7 cellular contexts compared by ENCODE assay signal in genomic region chr19:40612831-40613668, GRCh38. TPM values are rescaled to one million over a fixed set of nuclear protein-coding genes. Genes with fewer than 3 reads are reported as not detected.
A peak's percentile ranks its signal among the peaks of the same experiment; 100 is the strongest.
DNase-seq lines count a peak whose midpoint lies in the region; ATAC-seq and TF ChIP-seq lines count a peak whose summit lies in the region.

No MANE protein-coding gene starts in this region.

- H3K4me3 ChIP-seq in SJSA1: peak overlapping the region; percentile 48

- no peaks in the 10 kb centered on the region for H3K9me3 Mint-ChIP-seq in activated naive CD8-positive, alpha-beta T cell treated with anti-CD3 and anti-CD28 coated beads, Interleukin-2, amount 10 ng/mL, durations not matched to agents 7 days and 5 days
- H3K9me3 Mint-ChIP-seq in immature natural killer cell: no peaks in the 10 kb centered on the region

- no peaks in the 10 kb centered on the region for H3K9me3 ChIP-seq in SJSA1 (replicated peaks)

- H3K4me1 ChIP-seq in SJSA1 (replicated peaks): peaks cover 27% of the 10 kb centered on the region

- POLR2A ChIA-PET in activated naive CD8-positive, alpha-beta T cell treated with anti-CD3 and anti-CD28 coated beads, Interleukin-2, amount 10 ng/mL, durations not matched to agents 7 days and 5 days (lab: Charles Lee): interaction anchor here (0.6 to 3.0 kb wide), 7 partner anchors 9 to 1177 kb away, joined by 3 to 38 read pairs (median 3); partner anchors contain the start of genes BLVRB, EGLN2 and RPS16

- DNase-seq in GM20000 (ENCODE audit: low spot score) (peak; percentile 88), SJSA1 (ENCODE audit: low read depth in 1 of 2, low spot score in 2 of 2) (peak; percentile 73 to 82), immature natural killer cell (peak; percentile 62 to 67 (median 63))
- DNase-seq in activated naive CD8-positive, alpha-beta T cell treated with anti-CD3 and anti-CD28 coated beads, Interleukin-2, amount 10 ng/mL, durations not matched to agents 7 days and 5 days: peak; percentile 86
- peak; percentile 80 to 82 for DNase-seq in stimulated activated CD4-positive, alpha-beta T cell treated with anti-CD3 and anti-CD28 coated beads, Interleukin-4, amount 100 ng/mL, for 4 hours
- no peak for DNase-seq in NK-92 treated with Interleukin-12 subunit alpha and Interleukin-12 subunit beta, amount 100 ng/mL, for 24 hours (lab: John Stamatoyannopoulos, UW)

- H3K4me3 Mint-ChIP-seq in activated naive CD8-positive, alpha-beta T cell treated with anti-CD3 and anti-CD28 coated beads, Interleukin-2, amount 10 ng/mL, durations not matched to agents 7 days and 5 days: peak overlapping the region; percentile 95
- peak overlapping the region; percentile 92 to 96 (median 93) for H3K4me3 Mint-ChIP-seq in immature natural killer cell

- TF ChIP-seq CTCF in GM20000 (IDR thresholded peaks at IDR 0.05; ENCODE audit: extremely low read depth, missing control alignments): no peak

- H3K36me3 Mint-ChIP-seq in activated naive CD8-positive, alpha-beta T cell treated with anti-CD3 and anti-CD28 coated beads, Interleukin-2, amount 10 ng/mL, durations not matched to agents 7 days and 5 days: peaks cover 3% of the 10 kb centered on the region
- H3K36me3 Mint-ChIP-seq in immature natural killer cell: peaks cover 0 to 3% (median 0%) of the 10 kb centered on the region in 3 donors

- peaks cover 29% of the 10 kb centered on the region for H3K4me1 Mint-ChIP-seq in activated naive CD8-positive, alpha-beta T cell treated with anti-CD3 and anti-CD28 coated beads, Interleukin-2, amount 10 ng/mL, durations not matched to agents 7 days and 5 days
- peaks cover 54 to 62% of the 10 kb centered on the region in 2 donors for H3K4me1 Mint-ChIP-seq in immature natural killer cell

- no peak for ATAC-seq in activated naive CD8-positive, alpha-beta T cell treated with anti-CD3 and anti-CD28 coated beads, Interleukin-2, amount 10 ng/mL, durations not matched to agents 7 days and 5 days (ENCODE audit: low read depth)
- no peak for ATAC-seq in GM19397 (IDR thresholded peaks at IDR 0.05; ENCODE audit: unreplicated experiment)

- no peaks in the 10 kb centered on the region for H3K27me3 Mint-ChIP-seq in activated naive CD8-positive, alpha-beta T cell treated with anti-CD3 and anti-CD28 coated beads, Interleukin-2, amount 10 ng/mL, durations not matched to agents 7 days and 5 days
- H3K27me3 Mint-ChIP-seq in immature natural killer cell (ENCODE audit: low read depth in 3 of 3): peaks cover 0 to 11% (median 11%) of the 10 kb centered on the region in 3 donors

- H3K36me3 ChIP-seq in SJSA1: no peaks in the 10 kb centered on the region

- no peaks in the 10 kb centered on the region for H3K27me3 ChIP-seq in SJSA1 (replicated peaks)

- peak overlapping the region; percentile 96 for H3K27ac Mint-ChIP-seq in activated naive CD8-positive, alpha-beta T cell treated with anti-CD3 and anti-CD28 coated beads, Interleukin-2, amount 10 ng/mL, durations not matched to agents 7 days and 5 days
- peak overlapping the region; percentile 89 to 98 (median 92) for H3K27ac Mint-ChIP-seq in immature natural killer cell

- H3K27ac ChIP-seq in SJSA1: peak overlapping the region; percentile 58

RNA-seq across cellular contexts. Expression of gene LTBP4, which starts 11.9 kb away (rescaled TPM):
- total RNA-seq in SJSA1 (2014; rRNA removed; shearing (Covaris generic)): 16.5 and 23.7 TPM in 2 replicates
- 10 to 100 TPM; 83.3 to 94.0 TPM for total RNA-seq in activated naive CD8-positive, alpha-beta T cell treated with anti-CD3 and anti-CD28 coated beads, Interleukin-2, amount 10 ng/mL, durations not matched to agents 7 days and 5 days
- 10 to 100 TPM in 2 of 3 donors, 1 to 10 TPM in 1; 8.9 to 21.5 (median 18.8) TPM for polyA plus RNA-seq in immature natural killer cell

RNA-seq across cellular contexts. Expression of gene SHKBP1, which starts 36.4 kb away (rescaled TPM):
- 16.2 and 16.4 TPM in 2 replicates for total RNA-seq in SJSA1 (2014; rRNA removed; shearing (Covaris generic))
- 100 to 1,000 TPM; 139 to 140 TPM for total RNA-seq in activated naive CD8-positive, alpha-beta T cell treated with anti-CD3 and anti-CD28 coated beads, Interleukin-2, amount 10 ng/mL, durations not matched to agents 7 days and 5 days
- polyA plus RNA-seq in immature natural killer cell: 100 to 1,000 TPM; 115 to 186 (median 156) TPM
